ENCODE assay signal across 8 cellular contexts in genomic region chr1:999797-1000356, GRCh38. TPM values are rescaled to one million over a fixed set of nuclear protein-coding genes. Genes with fewer than 3 reads are reported as not detected.
DNase-seq lines count a peak whose midpoint lies in the region; ATAC-seq and TF ChIP-seq lines count a peak whose summit lies in the region.

Gene HES4, minus strand, starts transcription at chr1:1000097. Its CDS starts 124 bp downstream, at chr1:999973.

- WGBS in tibial nerve, 2 donors = 0% methylated on average over 43 to 57 of the region's 85 CpGs

- no peaks in the 10 kb centered on the region for H3K9me3 ChIP-seq in tibial nerve

- peak within 1 kb of the TSS; percentile 49 to 70 (median 65) for H3K4me3 ChIP-seq in tibial nerve

- no peak for TF ChIP-seq CTCF in nephron progenitor cell (IDR thresholded peaks at IDR 0.05)
- peak in 1 of 5 experiments; percentile 7 for TF ChIP-seq CTCF in tibial nerve (IDR thresholded peaks at IDR 0.05)

- peaks cover 11% of the 10 kb centered on the region for H3K27me3 Mint-ChIP-seq in activated naive CD4-positive, alpha-beta T cell treated with anti-CD3 and anti-CD28 coated beads, Interleukin-2, amount 50 U/mL, for 24 hours
- H3K27me3 Mint-ChIP-seq in nephron progenitor cell (ENCODE audit: low read depth, poor library complexity) = peaks cover 33% of the 10 kb centered on the region

- peak within 1 kb of the TSS; percentile 92 for H3K27ac Mint-ChIP-seq in activated naive CD4-positive, alpha-beta T cell treated with anti-CD3 and anti-CD28 coated beads, Interleukin-2, amount 50 U/mL, for 24 hours
- peak within 1 kb of the TSS; percentile 95 for H3K27ac Mint-ChIP-seq in nephron progenitor cell

- no peaks in the 10 kb centered on the region for H3K36me3 ChIP-seq in tibial nerve

- ATAC-seq in HG03108 (IDR thresholded peaks at IDR 0.05; ENCODE audit: unreplicated experiment) = peak; percentile 45

- peaks cover 12% of the 10 kb centered on the region for H3K4me1 Mint-ChIP-seq in activated naive CD4-positive, alpha-beta T cell treated with anti-CD3 and anti-CD28 coated beads, Interleukin-2, amount 50 U/mL, for 24 hours
- H3K4me1 Mint-ChIP-seq in nephron progenitor cell = peaks cover 28% of the 10 kb centered on the region

- peaks cover 1% of the 10 kb centered on the region for H3K36me3 Mint-ChIP-seq in activated naive CD4-positive, alpha-beta T cell treated with anti-CD3 and anti-CD28 coated beads, Interleukin-2, amount 50 U/mL, for 24 hours
- H3K36me3 Mint-ChIP-seq in nephron progenitor cell (ENCODE audit: low read depth) = no peaks in the 10 kb centered on the region

- peak within 1 kb of the TSS; percentile 85 to 98 (median 95) for H3K27ac ChIP-seq in tibial nerve

- no peaks in the 10 kb centered on the region for H3K9me3 Mint-ChIP-seq in activated naive CD4-positive, alpha-beta T cell treated with anti-CD3 and anti-CD28 coated beads, Interleukin-2, amount 50 U/mL, for 24 hours
- H3K9me3 Mint-ChIP-seq in nephron progenitor cell = no peaks in the 10 kb centered on the region

- peaks cover 0 to 56% of the 10 kb centered on the region in 2 donors for H3K27me3 ChIP-seq in tibial nerve

- TF ChIP-seq POLR2A in tibial nerve (IDR thresholded peaks at IDR 0.05) = peak; percentile 64 to 82

- peak in 1 of 2 donors; percentile 44 for TF ChIP-seq EP300 in tibial nerve (IDR thresholded peaks at IDR 0.05)

- peaks cover 0 to 47% (median 25%) of the 10 kb centered on the region in 4 donors for H3K4me1 ChIP-seq in tibial nerve

- H3K4me3 Mint-ChIP-seq in activated naive CD4-positive, alpha-beta T cell treated with anti-CD3 and anti-CD28 coated beads, Interleukin-2, amount 50 U/mL, for 24 hours = peak within 1 kb of the TSS; percentile 86
- H3K4me3 Mint-ChIP-seq in nephron progenitor cell = peak within 1 kb of the TSS; percentile 84

- peak; percentile 90 for DNase-seq in D341Med (ENCODE audit: low spot score)
- peak; percentile 55 for DNase-seq in OCI-M1 (lab: John Stamatoyannopoulos, UW)
- DNase-seq in foreskin melanocyte = peak; percentile 70
- peak; percentile 96 for DNase-seq in nephron progenitor cell
- DNase-seq in tibial nerve (ENCODE audit: low spot score in 2 of 2) = peak; percentile 53 to 72
- DNase-seq in GM19240 (ENCODE audit: insufficient read length, low spot score) = no peak

RNA-seq across cellular contexts. Expression of gene HES4, which starts in this region (rescaled TPM):
- 10 to 100 TPM; 26.9 to 70.8 (median 58.7) TPM for total RNA-seq in tibial nerve
